Comparison of ENCODE assay signal across 12 cellular contexts in the genomic region with DNA sequence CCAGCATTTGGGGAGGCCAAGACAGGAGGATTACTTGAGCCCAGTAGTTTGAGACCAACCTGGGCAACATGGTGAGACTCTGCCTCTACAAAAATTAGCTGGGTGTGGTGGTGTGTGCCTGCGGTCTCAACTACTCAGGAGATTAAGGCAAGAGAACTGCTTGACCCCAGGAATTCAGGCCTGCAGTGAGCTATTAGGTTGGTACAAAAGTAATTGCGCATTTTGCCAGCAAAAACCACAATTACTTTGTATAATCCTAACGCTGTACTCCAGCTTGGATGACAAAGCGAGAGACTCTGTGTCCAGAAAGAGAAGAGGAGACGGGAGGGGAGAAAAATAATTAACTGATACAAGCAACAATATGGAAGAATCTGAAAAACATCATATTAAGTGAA. TPM values are rescaled to one million over a fixed set of nuclear protein-coding genes. Genes with fewer than 3 reads are reported as not detected.
A peak's percentile ranks its signal among the peaks of the same experiment; 100 is the strongest.
DNase-seq lines count a peak whose midpoint lies in the region; ATAC-seq and TF ChIP-seq lines count a peak whose summit lies in the region.
"Had no signal": no experiment of that assay in that cellular context is flagged by ENCODE, and none has a peak within 500 bp of the region (broad histone marks: within the 10 kb centered on the region; RNA-seq: fewer than 3 reads in every experiment).

No MANE protein-coding gene starts in this region.

- no peak for ATAC-seq in CD4-positive, alpha-beta T cell (ENCODE audit: poor library complexity)
- no peak for ATAC-seq in effector memory CD8-positive, alpha-beta T cell (replicated peaks)
- ATAC-seq in GM21515 (IDR thresholded peaks at IDR 0.05; ENCODE audit: unreplicated experiment) (no peak), HG03196 (IDR thresholded peaks at IDR 0.05; ENCODE audit: unreplicated experiment) (no peak)

- H2BK120ac ChIP-seq in trophoblast cell (ENCODE audit: insufficient read depth, low read length, poor library complexity) = no peak overlapping the region

- peaks cover 22% of the 10 kb centered on the region for H3K79me2 ChIP-seq in trophoblast cell (ENCODE audit: control insufficient read depth, insufficient read depth, low read length, poor library complexity)

- no peaks in the 10 kb centered on the region for H3K9me3 Mint-ChIP-seq in CD4-positive, alpha-beta T cell
- H3K9me3 Mint-ChIP-seq in effector memory CD8-positive, alpha-beta T cell = no peaks in the 10 kb centered on the region

- peaks cover 0 to 3% of the 10 kb centered on the region in 2 experiments for H3K4me1 ChIP-seq in trophoblast cell (ENCODE audit: control insufficient read depth in 1 of 2, insufficient read depth in 2 of 2, low read length in 2 of 2)
- H3K4me1 ChIP-seq: SJCRH30 had no signal

- no peak overlapping the region for H4K8ac ChIP-seq in trophoblast cell (ENCODE audit: low read depth, low read length)

- H3K4me1 Mint-ChIP-seq in CD4-positive, alpha-beta T cell (ENCODE audit: low read depth) = peaks cover 70% of the 10 kb centered on the region
- peaks cover 40 to 41% of the 10 kb centered on the region in 2 donors for H3K4me1 Mint-ChIP-seq in effector memory CD8-positive, alpha-beta T cell (ENCODE audit: low read depth in 2 of 2)

- H3K23ac ChIP-seq in trophoblast cell (ENCODE audit: low read length) = no peak overlapping the region

- no peak overlapping the region for H2BK12ac ChIP-seq in trophoblast cell (ENCODE audit: low read length)

- no peak overlapping the region for H3K27ac ChIP-seq in CD4-positive, alpha-beta T cell (ENCODE audit: low read depth, low read length)
- H3K27ac ChIP-seq in trophoblast cell (ENCODE audit: low read depth, low read length) = no peak overlapping the region
- H3K27ac ChIP-seq: SJCRH30 had no signal

- no peak overlapping the region for H2AFZ ChIP-seq in trophoblast cell (ENCODE audit: insufficient read depth, low read length, poor library complexity)

- peaks cover 49% of the 10 kb centered on the region for H3K36me3 Mint-ChIP-seq in CD4-positive, alpha-beta T cell (ENCODE audit: low read depth)
- peaks cover 57% of the 10 kb centered on the region for H3K36me3 Mint-ChIP-seq in effector memory CD8-positive, alpha-beta T cell (ENCODE audit: insufficient read depth)

- H3K9ac ChIP-seq in trophoblast cell (ENCODE audit: low read length) = no peak overlapping the region

- TF ChIP-seq CTCF in CD4-positive, alpha-beta T cell (IDR thresholded peaks at IDR 0.05) = no peak

- H3K4me3 Mint-ChIP-seq in CD4-positive, alpha-beta T cell = no peak overlapping the region
- no peak overlapping the region for H3K4me3 Mint-ChIP-seq in effector memory CD8-positive, alpha-beta T cell

- no peak overlapping the region for H4K12ac ChIP-seq in trophoblast cell (ENCODE audit: low read depth, low read length)

- H3K27ac Mint-ChIP-seq in CD4-positive, alpha-beta T cell = peak overlapping the region; percentile 73
- H3K27ac Mint-ChIP-seq in effector memory CD8-positive, alpha-beta T cell = peak overlapping the region; percentile 50 to 79

- POLR2A ChIA-PET in CD4-positive, alpha-beta T cell (lab: Charles Lee) = interaction anchor here (1.1 kb wide), 1 partner anchor 32 kb away, joined by 4 read pairs; a partner anchor contains a TSS

- no peaks in the 10 kb centered on the region for H3K27me3 Mint-ChIP-seq in CD4-positive, alpha-beta T cell
- H3K27me3 Mint-ChIP-seq in effector memory CD8-positive, alpha-beta T cell = no peaks in the 10 kb centered on the region

- DNase-seq in CD4-positive, alpha-beta T cell = no peak
- peak; percentile 81 for DNase-seq in M059J (ENCODE audit: low read depth)
- no peak for DNase-seq in effector memory CD8-positive, alpha-beta T cell
- DNase-seq in trophoblast cell = no peak
- no peak for DNase-seq in stimulated activated CD4-positive, alpha-beta T cell treated with anti-CD3 and anti-CD28 coated beads, Interleukin-4, amount 100 ng/mL, for 24 hours
- DNase-seq in NCI-H2107 treated with DMSO at 0.1 percent for 48 hours (lab: John Stamatoyannopoulos, UW; ENCODE audit: unreplicated experiment) = no peak
- DNase-seq: activated T-cell treated with anti-CD3 and anti-CD28 coated beads, Interleukin-2, amount 50 U/mL, for 48 hours; DMS79 treated with DMSO at 0.1 percent for 48 hours; NCI-H2107; SJCRH30 had no signal

- no peak overlapping the region for H4K91ac ChIP-seq in trophoblast cell (ENCODE audit: low read depth, low read length)

- H2AK5ac ChIP-seq in trophoblast cell (ENCODE audit: low read length) = no peak overlapping the region

- H3K36me3 ChIP-seq in trophoblast cell (ENCODE audit: control insufficient read depth in 1 of 2, insufficient read depth in 2 of 2, low read length in 2 of 2) = peaks cover 9 to 26% of the 10 kb centered on the region in 2 experiments

- intact Hi-C loops in CD4-positive, alpha-beta T cell (cut with DNase I, micrococcal nuclease) = loop anchor here (5.0 kb wide), 3 partner anchors 85 to 260 kb away; a partner anchor contains a TSS

- WGBS in trophoblast cell (ENCODE audit: extremely low coverage, insufficient coverage, insufficient read length) = no CpG with 5 or more reads among the region's 5 CpGs

- no peak overlapping the region for H3K14ac ChIP-seq in trophoblast cell (ENCODE audit: low read length)

- H3K79me1 ChIP-seq in trophoblast cell (ENCODE audit: low read length) = no peaks in the 10 kb centered on the region

- no peaks in the 10 kb centered on the region for H3K27me3 ChIP-seq in CD4-positive, alpha-beta T cell (ENCODE audit: control insufficient read depth, insufficient read depth, low read length)
- H3K27me3 ChIP-seq in trophoblast cell (ENCODE audit: insufficient read depth, low read length) = no peaks in the 10 kb centered on the region
- H3K27me3 ChIP-seq: SJCRH30 had no signal

- H3K4me3 ChIP-seq in trophoblast cell (ENCODE audit: low read depth, low read length) = no peak overlapping the region
- H3K4me3 ChIP-seq: SJCRH30 had no signal

- H3K4ac ChIP-seq in trophoblast cell (ENCODE audit: low read depth, low read length) = peak overlapping the region; percentile 38

- no peak overlapping the region for H2BK5ac ChIP-seq in trophoblast cell (ENCODE audit: low read depth, low read length, poor library complexity)

- no peak overlapping the region for H3K18ac ChIP-seq in trophoblast cell (ENCODE audit: low read length)

- H3K4me2 ChIP-seq in trophoblast cell (ENCODE audit: low read length) = no peak overlapping the region

- no peaks in the 10 kb centered on the region for H3K9me3 ChIP-seq in CD4-positive, alpha-beta T cell (ENCODE audit: control insufficient read depth, low read length)
- peaks cover 2% of the 10 kb centered on the region for H3K9me3 ChIP-seq in trophoblast cell (ENCODE audit: insufficient read depth, low read depth, low read length)
- H3K9me3 ChIP-seq: SJCRH30 had no signal

- CTCF ChIA-PET in CD4-positive, alpha-beta T cell (lab: Charles Lee) = interaction anchor here (1.9 kb wide), 1 partner anchor 79 kb away, joined by 4 read pairs; no protein-coding TSS in a partner anchor

RNA-seq across cellular contexts. Expression of a gene that starts 32.7 kb away (rescaled TPM):
- total RNA-seq in CD4-positive, alpha-beta T cell = 100 to 1,000 TPM; 116 to 133 TPM
- total RNA-seq in M059J (2014; rRNA removed; shearing (Covaris generic)) = 550 and 591 TPM in 2 replicates
- 619 and 645 TPM in 2 replicates for polyA plus RNA-seq in trophoblast cell (2013)
